In the genomic region with DNA sequence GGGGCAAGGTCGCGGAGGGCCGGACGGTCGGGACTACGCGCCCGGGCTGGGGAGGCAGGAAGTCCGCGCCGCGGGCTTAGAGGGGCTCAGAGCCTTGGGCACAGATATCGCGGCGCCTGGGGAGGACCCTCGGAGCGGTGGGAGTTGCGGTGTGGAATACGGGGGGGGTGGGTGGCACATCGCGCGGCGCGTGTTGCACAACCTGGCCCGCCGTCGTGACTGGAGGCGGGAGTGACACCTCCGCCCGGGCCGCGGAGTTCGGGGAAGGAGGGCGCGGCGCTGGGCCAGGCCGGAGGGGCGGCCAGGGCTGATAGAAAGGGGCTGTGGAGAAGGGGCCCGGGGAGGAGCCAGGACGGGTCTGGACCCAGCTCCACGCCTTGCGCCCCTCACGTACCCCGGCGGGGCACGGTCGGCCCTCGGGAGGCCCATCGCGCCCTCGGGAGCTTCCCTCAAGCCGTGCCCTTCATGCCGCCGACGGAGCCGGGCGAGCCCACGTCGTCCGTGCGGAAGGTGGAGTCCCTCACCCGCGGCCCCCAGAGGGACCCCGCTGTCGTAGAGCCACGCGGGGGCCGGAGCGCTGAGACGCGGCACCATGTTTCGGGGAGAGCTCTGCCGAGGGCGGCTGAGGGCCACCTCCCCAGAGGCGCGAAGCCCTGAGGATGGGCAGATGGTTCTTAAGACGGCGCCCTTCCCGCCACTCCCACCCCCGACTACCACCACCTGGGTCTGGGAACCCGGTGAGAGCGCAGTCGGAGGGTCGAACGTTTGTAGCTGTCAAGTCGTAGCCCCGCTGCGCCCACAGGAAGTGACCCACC, we compare ENCODE assay signal across 8 cellular contexts.
DNase-seq lines count a peak whose midpoint lies in the region; ATAC-seq and TF ChIP-seq lines count a peak whose summit lies in the region.

No MANE protein-coding gene starts in this region.

- H3K27ac ChIP-seq in KMS-11 (no peak overlapping the region), iPS-20b (ENCODE audit: low read length) (no peak overlapping the region)

- H3K79me2 ChIP-seq in KMS-11 (ENCODE audit: insufficient read depth, low read depth): 0 out of 2 replicates have a peak, but pooled peaks cover 5% of the 10 kb centered on the region

- H3K4me2 ChIP-seq in KMS-11: peak overlapping the region; percentile 78

- H3K4me1 Mint-ChIP-seq in activated naive CD8-positive, alpha-beta T cell treated with anti-CD3 and anti-CD28 coated beads, Interleukin-2, amount 50 U/mL, for 24 hours: peaks cover 56% of the 10 kb centered on the region

- peak overlapping the region; percentile 86 for H3K4me3 Mint-ChIP-seq in activated naive CD8-positive, alpha-beta T cell treated with anti-CD3 and anti-CD28 coated beads, Interleukin-2, amount 50 U/mL, for 24 hours

- H3K4me3 ChIP-seq in KMS-11 (IDR thresholded peaks at IDR 0.05; ENCODE audit: insufficient read depth, low read depth, low read length) (no peak overlapping the region), iPS-20b (ENCODE audit: low read length) (peak overlapping the region; percentile 76)

- no peaks in the 10 kb centered on the region for H3K27me3 ChIP-seq in KMS-11 (ENCODE audit: insufficient read depth, low read depth)
- peaks cover 46% of the 10 kb centered on the region for H3K27me3 ChIP-seq in iPS-20b (ENCODE audit: insufficient read depth, low read length)

- H3K36me3 ChIP-seq in KMS-11 (ENCODE audit: insufficient read depth) (no peaks in the 10 kb centered on the region), iPS-20b (ENCODE audit: insufficient read depth, low read depth, low read length) (no peaks in the 10 kb centered on the region)

- peak overlapping the region; percentile 77 for H3K27ac Mint-ChIP-seq in activated naive CD8-positive, alpha-beta T cell treated with anti-CD3 and anti-CD28 coated beads, Interleukin-2, amount 50 U/mL, for 24 hours

- H2AFZ ChIP-seq in KMS-11 (ENCODE audit: low read depth): peak overlapping the region; percentile 78; the same call in 1 of the 2 replicates

- peak; percentile 7 for ATAC-seq in GM19351 (IDR thresholded peaks at IDR 0.05; ENCODE audit: unreplicated experiment)
- ATAC-seq in activated naive CD8-positive, alpha-beta T cell treated with anti-CD3 and anti-CD28 coated beads, Interleukin-2, amount 50 U/mL, for 24 hours: no peak
- no peak for ATAC-seq in HG03571 (IDR thresholded peaks at IDR 0.05; ENCODE audit: unreplicated experiment)

- peaks cover 6% of the 10 kb centered on the region for H3K36me3 Mint-ChIP-seq in activated naive CD8-positive, alpha-beta T cell treated with anti-CD3 and anti-CD28 coated beads, Interleukin-2, amount 50 U/mL, for 24 hours (ENCODE audit: low read depth)

- H3K27me3 Mint-ChIP-seq in activated naive CD8-positive, alpha-beta T cell treated with anti-CD3 and anti-CD28 coated beads, Interleukin-2, amount 50 U/mL, for 24 hours: peaks cover 2% of the 10 kb centered on the region

- peaks cover 39% of the 10 kb centered on the region for H3K4me1 ChIP-seq in KMS-11 (ENCODE audit: low read depth, poor library complexity, severe bottlenecking)
- H3K4me1 ChIP-seq in iPS-20b (ENCODE audit: insufficient read depth, low read length): no peaks in the 10 kb centered on the region

- DNase-seq in activated naive CD8-positive, alpha-beta T cell treated with anti-CD3 and anti-CD28 coated beads, Interleukin-2, amount 50 U/mL, for 24 hours: peak; percentile 35
- peak; percentile 34 to 36 for DNase-seq in stimulated activated CD4-positive, alpha-beta T cell treated with anti-CD3 and anti-CD28 coated beads, Interleukin-1b, Interleukin-23, amount 100 ng/mL, for 4 hours (ENCODE audit: low read depth in 2 of 2)
- DNase-seq in NCI-H345 (lab: John Stamatoyannopoulos, UW) (no peak), NCI-H1694 (lab: John Stamatoyannopoulos, UW) (no peak)

- H3K9me3 ChIP-seq in iPS-20b (ENCODE audit: insufficient read depth, low read depth, low read length): no peaks in the 10 kb centered on the region

- no peaks in the 10 kb centered on the region for H4K20me1 ChIP-seq in KMS-11 (ENCODE audit: insufficient read depth)

- H3K9me3 Mint-ChIP-seq in activated naive CD8-positive, alpha-beta T cell treated with anti-CD3 and anti-CD28 coated beads, Interleukin-2, amount 50 U/mL, for 24 hours: no peaks in the 10 kb centered on the region

- TF ChIP-seq CTCF in KMS-11 (conservative IDR thresholded peaks at IDR 0.05; ENCODE audit: low read depth, low read length): no peak

- H3K9ac ChIP-seq in KMS-11: peak overlapping the region; percentile 77
- peak overlapping the region; percentile 53; the same call in 1 of the 2 replicates for H3K9ac ChIP-seq in iPS-20b (ENCODE audit: low read depth, low read length)

Comparison
In these comparisons a context has a peak if more than half of its experiments do, and no peak if none do; other contexts are left out.
1. DNase-seq: peak in activated naive CD8-positive, alpha-beta T cell treated with anti-CD3 and anti-CD28 coated beads, Interleukin-2, amount 50 U/mL, for 24 hours (single experiment) and stimulated activated CD4-positive, alpha-beta T cell treated with anti-CD3 and anti-CD28 coated beads, Interleukin-1b, Interleukin-23, amount 100 ng/mL, for 4 hours (2 of 2); none in NCI-H345 (single experiment) and NCI-H1694 (single experiment).